In genomic region chr5:124566875-124567450, GRCh38 we compare ENCODE assay signal across 28 cellular contexts.
"Had no signal": no experiment of that assay in that cellular context is flagged by ENCODE, and none has a peak within 500 bp of the region (broad histone marks: within the 10 kb centered on the region; RNA-seq: fewer than 3 reads in every experiment).

No MANE protein-coding gene starts in this region.

- H3K27me3 ChIP-seq: colonic mucosa, dorsolateral prefrontal cortex, esophagus muscularis mucosa, esophagus squamous epithelium, foreskin keratinocyte, gastrocnemius medialis, gastroesophageal sphincter, heart left ventricle, heart right ventricle had no signal

- H3K4me1 ChIP-seq: colonic mucosa, esophagus muscularis mucosa, esophagus squamous epithelium, foreskin keratinocyte, gastrocnemius medialis, gastroesophageal sphincter had no signal

- FAIRE-seq: colon, endometrium, endothelial cell of umbilical vein, frontal cortex had no signal

- DNase-seq: colonic mucosa; cortex of kidney; dermis blood vessel endothelial cell; dorsolateral prefrontal cortex; effector CD4-positive, alpha-beta T cell; effector CD8-positive, alpha-beta T cell; effector memory CD4-positive, alpha-beta T cell; effector memory CD8-positive, alpha-beta T cell; endodermal cell; erythroblast; esophagus squamous epithelium; foreskin fibroblast; foreskin keratinocyte; foreskin melanocyte; gastrocnemius medialis; glutamatergic neuron; head of caudate nucleus; heart left ventricle; heart right ventricle had no signal

- ATAC-seq: effector memory CD8-positive, alpha-beta T cell; esophagus mucosa; foreskin keratinocyte; gastrocnemius medialis; gastroesophageal sphincter; heart left ventricle; heart right ventricle had no signal

- H3K27ac ChIP-seq: colonic mucosa, coronary artery, dorsolateral prefrontal cortex, epithelial cell of prostate, esophagus muscularis mucosa, esophagus squamous epithelium, foreskin keratinocyte, gastrocnemius medialis, gastroesophageal sphincter, heart left ventricle, heart right ventricle had no signal

- H3K4me3 ChIP-seq: colonic mucosa, coronary artery, dorsolateral prefrontal cortex, esophagus muscularis mucosa, esophagus squamous epithelium, gastrocnemius medialis, gastroesophageal sphincter, heart left ventricle, heart right ventricle had no signal

- H3K9me3 ChIP-seq: colonic mucosa, esophagus muscularis mucosa, esophagus squamous epithelium, gastrocnemius medialis, gastroesophageal sphincter, heart left ventricle, heart right ventricle had no signal

- H3K36me3 ChIP-seq: colonic mucosa, esophagus muscularis mucosa, esophagus squamous epithelium, gastrocnemius medialis, gastroesophageal sphincter, heart left ventricle, heart right ventricle had no signal
